7 cellular contexts compared by ENCODE assay signal in the genomic region with DNA sequence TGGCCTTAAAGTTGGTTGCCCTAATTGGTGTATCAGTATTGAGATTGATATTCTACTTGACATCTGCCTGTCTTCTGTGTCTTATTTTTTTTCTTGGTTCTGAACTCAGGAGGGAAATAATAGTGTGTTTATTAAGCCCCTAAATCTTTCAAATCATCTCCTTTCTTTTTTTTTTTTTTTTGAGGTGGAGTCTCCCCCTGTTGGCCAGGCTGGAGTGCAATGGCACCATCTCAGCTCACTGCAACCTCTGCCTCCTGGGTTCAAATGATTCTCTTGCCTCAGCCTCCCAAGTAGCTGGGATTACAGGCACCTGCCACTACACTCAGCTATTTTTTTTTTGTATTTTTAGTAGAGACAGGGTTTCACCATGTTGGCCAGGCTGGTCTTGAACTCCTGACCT.
A peak's percentile ranks its signal among the peaks of the same experiment; 100 is the strongest.
DNase-seq lines count a peak whose midpoint lies in the region; ATAC-seq, FAIRE-seq and TF ChIP-seq lines count a peak whose summit lies in the region.
"Not testable (repeated sequence)": the region's sequence is repeated elsewhere in the genome, so short reads cannot be mapped to it uniquely, and the experiment has no call there.

No MANE protein-coding gene starts in this region.

- not testable (repeated sequence) for H3K4me3 ChIP-seq in OCI-LY7 (ENCODE audit: low read depth, low read length, poor library complexity, severe bottlenecking); brain microvascular endothelial cell (ENCODE audit: low read depth, low read length); esophagus muscularis mucosa; HepG2 (replicated peaks in 1 of 3; ENCODE audit: insufficient read depth in 1 of 3, low read depth in 2 of 3, low read length in 3 of 3); gastrocnemius medialis

- CTCF ChIA-PET in HEK293T (lab: Yijun Ruan, JAX), result interaction anchor here (0.6 kb wide), 1 partner anchor 9 kb away, joined by 3 read pairs; no protein-coding TSS in a partner anchor
- CTCF ChIA-PET in OCI-LY7 (lab: Charles Lee; ENCODE audit: unreplicated experiment), result interaction anchor here (0.6 kb wide), 1 partner anchor 479 kb away, joined by 3 read pairs; no protein-coding TSS in a partner anchor
- CTCF ChIA-PET in HepG2 (lab: Yijun Ruan, JAX; ENCODE audit: low intra/inter-chr PET ratio, low total read pairs), result not testable (repeated sequence)

- in situ Hi-C loops in brain microvascular endothelial cell (cut with HindIII; ENCODE audit: low pct_ligation_motif_present, low sequenced_read_pairs); HepG2 (cut with HindIII; ENCODE audit: extremely low pct_ligation_motif_present, low pct_unique_long_range_greater_than_20kb): not testable (repeated sequence)
- in situ Hi-C loops in gastrocnemius medialis (cut with MboI; ENCODE audit: low sequenced_read_pairs in 4 of 4), result loop anchor here in 1 of 4 donors (25.0 kb wide), 1 partner anchor 257 kb away; no protein-coding TSS in a partner anchor

- not testable (repeated sequence) for TF ChIP-seq POLR2A in esophagus muscularis mucosa (IDR thresholded peaks at IDR 0.05; ENCODE audit: low read depth); HepG2 (IDR thresholded peaks at IDR 0.05; ENCODE audit: insufficient read depth in 1 of 2, low read depth in 2 of 2, low read length in 2 of 2); gastrocnemius medialis (IDR thresholded peaks at IDR 0.05)

- TF ChIP-seq CTCF in C4-2B (conservative IDR thresholded peaks at IDR 0.05) (peak; percentile 48), OCI-LY7 (conservative IDR thresholded peaks at IDR 0.05; ENCODE audit: low read length) (peak; percentile 49), brain microvascular endothelial cell (IDR thresholded peaks at IDR 0.05; ENCODE audit: low read depth, low read length, missing control alignments) (peak; percentile 35), esophagus muscularis mucosa (IDR thresholded peaks at IDR 0.05) (peak in 2 of 3 experiments; percentile 27 to 33), HepG2 (CRISPR knock-in tag; IDR thresholded peaks at IDR 0.05) (peak; percentile 20; the same call in 1 of the 2 replicates), gastrocnemius medialis (IDR thresholded peaks at IDR 0.05 in 4 of 5, conservative IDR thresholded peaks at IDR 0.05 in 1 of 5) (peak in 3 of 5 experiments; percentile 22 to 37 (median 30))

- DNase-seq in HEK293T (ENCODE audit: extremely low spot score); OCI-LY7 (ENCODE audit: low spot score); brain microvascular endothelial cell; esophagus muscularis mucosa (ENCODE audit: extremely low spot score); HepG2 (ENCODE audit: low spot score); gastrocnemius medialis: not testable (repeated sequence)

- H3K27ac ChIP-seq in C4-2B; OCI-LY7 (ENCODE audit: low read depth, low read length, poor library complexity, severe bottlenecking); brain microvascular endothelial cell; esophagus muscularis mucosa (replicated peaks in 1 of 4); HepG2 (ENCODE audit: extremely low read length, insufficient read depth, low read length); gastrocnemius medialis: not testable (repeated sequence)

- ATAC-seq in HepG2, gastrocnemius medialis: not testable (repeated sequence)

- not testable (repeated sequence) for TF ChIP-seq RAD21 in HepG2 (CRISPR knock-in tag; IDR thresholded peaks at IDR 0.05)

- not testable (repeated sequence) for H2AFZ ChIP-seq in OCI-LY7 (ENCODE audit: low read length); HepG2 (ENCODE audit: low read length)

- not testable (repeated sequence) for BruUV-seq in OCI-LY7 (replicated peaks; lab: Mats Ljungman, UMichigan); HepG2 (replicated peaks; lab: Mats Ljungman, UMichigan)

- intact Hi-C loops in OCI-LY7 (cut with micrococcal nuclease; ENCODE audit: unreplicated experiment); esophagus muscularis mucosa (cut with DNase I); HepG2 (cut with micrococcal nuclease; ENCODE audit: unreplicated experiment); gastrocnemius medialis (cut with DNase I; ENCODE audit: low total_unique reads): not testable (repeated sequence)

- H3K36me3 ChIP-seq in OCI-LY7 (ENCODE audit: insufficient read depth, low read length); brain microvascular endothelial cell (replicated peaks); esophagus muscularis mucosa; HepG2 (replicated peaks in 1 of 2; ENCODE audit: control insufficient read depth in 1 of 2, insufficient read depth in 2 of 2, low read length in 2 of 2); gastrocnemius medialis: not testable (repeated sequence)

- H3K27me3 ChIP-seq in brain microvascular endothelial cell (replicated peaks); esophagus muscularis mucosa; gastrocnemius medialis: not testable (repeated sequence)
- peaks cover 0 to 15% of the 10 kb centered on the region in 2 experiments; a peak in 3 of 5 replicates for H3K27me3 ChIP-seq in HepG2 (ENCODE audit: control insufficient read depth in 1 of 2, insufficient read depth in 2 of 2, low read length in 2 of 2)

- not testable (repeated sequence) for H3K79me2 ChIP-seq in OCI-LY7 (ENCODE audit: insufficient read depth, low read depth, low read length); HepG2 (ENCODE audit: insufficient read depth, low read length)

- POLR2A ChIA-PET in HEK293T (lab: Yijun Ruan, JAX); HepG2 (lab: Yijun Ruan, JAX): not testable (repeated sequence)
- POLR2A ChIA-PET in OCI-LY7 (lab: Charles Lee), result interaction anchor here (0.6 to 0.7 kb wide), 2 partner anchors 17 to 1330 kb away, joined by 4 to 5 read pairs; no protein-coding TSS in a partner anchor

- H3K4me2 ChIP-seq in OCI-LY7 (ENCODE audit: low read length); HepG2 (ENCODE audit: low read depth, low read length): not testable (repeated sequence)

- not testable (repeated sequence) for H3K4me1 ChIP-seq in OCI-LY7 (ENCODE audit: insufficient read depth, low read length, poor library complexity, severe bottlenecking); esophagus muscularis mucosa; HepG2 (ENCODE audit: insufficient read depth, low read length); gastrocnemius medialis

- H3K9me2 ChIP-seq in OCI-LY7 (ENCODE audit: insufficient read depth, low read length), result not testable (repeated sequence)

- not testable (repeated sequence) for H3K9me3 ChIP-seq in OCI-LY7 (ENCODE audit: low read length); esophagus muscularis mucosa; HepG2 (ENCODE audit: low read length); gastrocnemius medialis

- H3K9ac ChIP-seq in HepG2 (ENCODE audit: insufficient read depth, low read depth, low read length), result not testable (repeated sequence)

- H4K20me1 ChIP-seq in OCI-LY7 (ENCODE audit: insufficient read depth, low read length); HepG2 (ENCODE audit: insufficient read depth, low read length): not testable (repeated sequence)

- not testable (repeated sequence) for FAIRE-seq in HepG2 (lab: Jason Lieb, UNC)

- TF ChIP-seq EP300 in esophagus muscularis mucosa (IDR thresholded peaks at IDR 0.05); HepG2 (IDR thresholded peaks at IDR 0.05; ENCODE audit: low read depth in 2 of 2, low read length in 2 of 2); HepG2 (CRISPR knock-in tag; IDR thresholded peaks at IDR 0.05; ENCODE audit: borderline replicate concordance): not testable (repeated sequence)

TF ChIP-seq in HEK293T, 16 proteins besides CTCF, POLR2A, EP300 and RAD21:
- peak; percentile 65 for TF ChIP-seq ZNF384 (IDR thresholded peaks at IDR 0.05)
TF ChIP-seq in HEK293T: peak in this region for 1; not testable (repeated sequence) for 15.

TF ChIP-seq in HepG2, 621 proteins besides CTCF, POLR2A, EP300 and RAD21:
- TF ChIP-seq, protein P1, sequence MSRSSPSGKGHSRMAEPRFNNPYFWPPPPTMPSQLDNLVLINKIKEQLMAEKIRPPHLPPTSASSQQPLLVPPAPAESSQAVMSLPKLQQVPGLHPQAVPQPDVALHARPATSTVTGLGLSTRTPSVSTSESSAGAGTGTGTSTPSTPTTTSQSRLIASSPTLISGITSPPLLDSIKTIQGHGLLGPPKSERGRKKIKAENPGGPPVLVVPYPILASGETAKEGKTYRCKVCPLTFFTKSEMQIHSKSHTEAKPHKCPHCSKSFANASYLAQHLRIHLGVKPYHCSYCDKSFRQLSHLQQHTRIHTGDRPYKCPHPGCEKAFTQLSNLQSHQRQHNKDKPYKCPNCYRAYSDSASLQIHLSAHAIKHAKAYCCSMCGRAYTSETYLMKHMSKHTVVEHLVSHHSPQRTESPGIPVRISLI (CRISPR knock-in tag; IDR thresholded peaks at IDR 0.05; ENCODE audit: borderline replicate concordance), result 0 out of 2 replicates have a peak, but pooled peaks have one; percentile 42
- TF ChIP-seq STAG1 (CRISPR knock-in tag; IDR thresholded peaks at IDR 0.05), result peak; percentile 48
